ENCODE assay signal across 21 cellular contexts in genomic region chr1:76843821-76844448, GRCh38. TPM values are rescaled to one million over a fixed set of nuclear protein-coding genes. Genes with fewer than 3 reads are reported as not detected.
DNase-seq lines count a peak whose midpoint lies in the region; ATAC-seq and TF ChIP-seq lines count a peak whose summit lies in the region.
"Had no signal": no experiment of that assay in that cellular context is flagged by ENCODE, and none has a peak within 500 bp of the region (broad histone marks: within the 10 kb centered on the region; RNA-seq: fewer than 3 reads in every experiment).

No MANE protein-coding gene starts in this region.

- POLR2A ChIA-PET in activated CD8-positive, alpha-beta T cell treated with anti-CD3 and anti-CD28 coated beads, Interleukin-2, amount 10 ng/mL, durations not matched to agents 7 days and 5 days (lab: Charles Lee) = no interaction called here
- POLR2A ChIA-PET in activated CD8-positive, alpha-beta T cell treated with anti-CD3 and anti-CD28 coated beads for 36 hours (lab: Charles Lee) = no interaction called here

- no peaks in the 10 kb centered on the region for H3K9me3 Mint-ChIP-seq in activated CD8-positive, alpha-beta T cell treated with anti-CD3 and anti-CD28 coated beads, Interleukin-2, amount 10 ng/mL, durations not matched to agents 7 days and 5 days (ENCODE audit: insufficient read depth)
- H3K9me3 Mint-ChIP-seq in activated CD8-positive, alpha-beta T cell treated with anti-CD3 and anti-CD28 coated beads for 36 hours = no peaks in the 10 kb centered on the region
- H3K9me3 Mint-ChIP-seq: CD8-positive, alpha-beta T cell had no signal

- peaks cover 3% of the 10 kb centered on the region for H3K4me1 Mint-ChIP-seq in activated CD8-positive, alpha-beta T cell treated with anti-CD3 and anti-CD28 coated beads, Interleukin-2, amount 10 ng/mL, durations not matched to agents 7 days and 5 days (ENCODE audit: low read depth)
- peaks cover 6% of the 10 kb centered on the region for H3K4me1 Mint-ChIP-seq in activated CD8-positive, alpha-beta T cell treated with anti-CD3 and anti-CD28 coated beads for 36 hours (ENCODE audit: low read depth)
- H3K4me1 Mint-ChIP-seq: mesothelial cell of epicardium; stimulated activated memory B cell treated with anti-CD40 and anti-IgM and Interleukin-4, amounts not matched to agents 10 μg/mL and 1 μg/mL and 100 μg/mL, for 72 hours had no signal

- H3K27ac Mint-ChIP-seq in activated CD8-positive, alpha-beta T cell treated with anti-CD3 and anti-CD28 coated beads, Interleukin-2, amount 10 ng/mL, durations not matched to agents 7 days and 5 days = no peak overlapping the region
- H3K27ac Mint-ChIP-seq in activated CD8-positive, alpha-beta T cell treated with anti-CD3 and anti-CD28 coated beads for 36 hours = no peak overlapping the region
- H3K27ac Mint-ChIP-seq: CD8-positive, alpha-beta T cell; mesothelial cell of epicardium; stimulated activated memory B cell treated with anti-CD40 and anti-IgM and Interleukin-4, amounts not matched to agents 10 μg/mL and 1 μg/mL and 100 μg/mL, for 72 hours had no signal

- no peak for ATAC-seq in activated CD8-positive, alpha-beta T cell treated with anti-CD3 and anti-CD28 coated beads, Interleukin-2, amount 10 ng/mL, durations not matched to agents 7 days and 5 days
- no peak for ATAC-seq in activated CD8-positive, alpha-beta T cell treated with anti-CD3 and anti-CD28 coated beads for 36 hours
- peak; percentile 59 for ATAC-seq in GM21717 (IDR thresholded peaks at IDR 0.05; ENCODE audit: unreplicated experiment)
- no peak for ATAC-seq in Right ventricle myocardium inferior
- ATAC-seq: CD8-positive, alpha-beta T cell; foreskin keratinocyte; left colon; stimulated activated memory B cell treated with anti-CD40 and anti-IgM and Interleukin-4, amounts not matched to agents 10 μg/mL and 1 μg/mL and 100 μg/mL, for 72 hours had no signal

- intact Hi-C loops in activated CD8-positive, alpha-beta T cell treated with anti-CD3 and anti-CD28 coated beads for 36 hours (cut with micrococcal nuclease) = no loop called here
- intact Hi-C loops in Right ventricle myocardium inferior (cut with DNase I) = no loop called here

- no peak overlapping the region for H3K4me3 ChIP-seq in coronary artery

- H3K36me3 Mint-ChIP-seq in activated CD8-positive, alpha-beta T cell treated with anti-CD3 and anti-CD28 coated beads, Interleukin-2, amount 10 ng/mL, durations not matched to agents 7 days and 5 days (ENCODE audit: low read depth) = no peaks in the 10 kb centered on the region
- H3K36me3 Mint-ChIP-seq in activated CD8-positive, alpha-beta T cell treated with anti-CD3 and anti-CD28 coated beads for 36 hours (ENCODE audit: low read depth) = no peaks in the 10 kb centered on the region
- H3K36me3 Mint-ChIP-seq: CD8-positive, alpha-beta T cell; mesothelial cell of epicardium; stimulated activated memory B cell treated with anti-CD40 and anti-IgM and Interleukin-4, amounts not matched to agents 10 μg/mL and 1 μg/mL and 100 μg/mL, for 72 hours had no signal

- no peak for DNase-seq in activated CD8-positive, alpha-beta T cell treated with anti-CD3 and anti-CD28 coated beads, Interleukin-2, amount 10 ng/mL, durations not matched to agents 7 days and 5 days
- no peak for DNase-seq in activated CD8-positive, alpha-beta T cell treated with anti-CD3 and anti-CD28 coated beads for 36 hours
- DNase-seq in OCI-M1 (lab: John Stamatoyannopoulos, UW) (peak; percentile 70), fibroblast of peridontal ligament (ENCODE audit: extremely low read depth) (peak; percentile 14), LoVo (ENCODE audit: low spot score) (no peak), coronary artery (ENCODE audit: low spot score) (no peak), Right ventricle myocardium inferior (ENCODE audit: missing footprints) (no peak)
- DNase-seq: activated effector memory CD4-positive, alpha-beta T cell treated with Interleukin-2 at 50 U/mL for 16 hours; CD8-positive, alpha-beta T cell; EL; foreskin keratinocyte; Kasumi-1; left colon; NCI-H1436; stimulated activated CD4-positive, alpha-beta T cell treated with anti-CD3 and anti-CD28 coated beads, Interleukin-12 subunit alpha, Interleukin-12 subunit beta, amount 100 ng/mL, for 4 hours; trophoblast cell; WERI-Rb-1 had no signal

- TF ChIP-seq CTCF in activated CD8-positive, alpha-beta T cell treated with anti-CD3 and anti-CD28 coated beads for 36 hours (IDR thresholded peaks at IDR 0.05) = no peak
- TF ChIP-seq CTCF in coronary artery (IDR thresholded peaks at IDR 0.05) = no peak

- no peaks in the 10 kb centered on the region for H3K27me3 Mint-ChIP-seq in activated CD8-positive, alpha-beta T cell treated with anti-CD3 and anti-CD28 coated beads, Interleukin-2, amount 10 ng/mL, durations not matched to agents 7 days and 5 days (ENCODE audit: low read depth)
- no peaks in the 10 kb centered on the region for H3K27me3 Mint-ChIP-seq in activated CD8-positive, alpha-beta T cell treated with anti-CD3 and anti-CD28 coated beads for 36 hours
- H3K27me3 Mint-ChIP-seq: stimulated activated memory B cell treated with anti-CD40 and anti-IgM and Interleukin-4, amounts not matched to agents 10 μg/mL and 1 μg/mL and 100 μg/mL, for 72 hours had no signal

- no peak overlapping the region for H3K27ac ChIP-seq in coronary artery
- H3K27ac ChIP-seq: foreskin keratinocyte, WERI-Rb-1 had no signal

- peak overlapping the region; percentile 7 for H3K4me3 Mint-ChIP-seq in activated CD8-positive, alpha-beta T cell treated with anti-CD3 and anti-CD28 coated beads, Interleukin-2, amount 10 ng/mL, durations not matched to agents 7 days and 5 days
- no peak overlapping the region for H3K4me3 Mint-ChIP-seq in activated CD8-positive, alpha-beta T cell treated with anti-CD3 and anti-CD28 coated beads for 36 hours
- H3K4me3 Mint-ChIP-seq: CD8-positive, alpha-beta T cell; mesothelial cell of epicardium; stimulated activated memory B cell treated with anti-CD40 and anti-IgM and Interleukin-4, amounts not matched to agents 10 μg/mL and 1 μg/mL and 100 μg/mL, for 72 hours had no signal

- CTCF ChIA-PET in activated CD8-positive, alpha-beta T cell treated with anti-CD3 and anti-CD28 coated beads, Interleukin-2, amount 10 ng/mL, durations not matched to agents 7 days and 5 days (lab: Charles Lee) = no interaction called here
- CTCF ChIA-PET in activated CD8-positive, alpha-beta T cell treated with anti-CD3 and anti-CD28 coated beads for 36 hours (lab: Charles Lee) = interaction anchor here (0.7 kb wide), 1 partner anchor 39 kb away, joined by 3 read pairs; no protein-coding TSS in a partner anchor

RNA-seq across cellular contexts. Expression of gene ST6GALNAC5, which starts 23.3 kb away (rescaled TPM):
- total RNA-seq in activated CD8-positive, alpha-beta T cell treated with anti-CD3 and anti-CD28 coated beads, Interleukin-2, amount 10 ng/mL, durations not matched to agents 7 days and 5 days = not detected
- total RNA-seq in activated CD8-positive, alpha-beta T cell treated with anti-CD3 and anti-CD28 coated beads for 36 hours = not detected
- 0.46 TPM for total RNA-seq in Right ventricle myocardium inferior
- total RNA-seq: activated CD8-positive, alpha-beta memory T cell treated with anti-CD3 and anti-CD28 coated beads for 36 hours; CD8-positive, alpha-beta T cell had no signal

Comparison
In these comparisons a context has a peak if more than half of its experiments do, and no peak if none do; other contexts are left out.
1. DNase-seq: peak in OCI-M1 (single experiment) and fibroblast of peridontal ligament (single experiment); none in activated CD8-positive, alpha-beta T cell treated with anti-CD3 and anti-CD28 coated beads, Interleukin-2, amount 10 ng/mL, durations not matched to agents 7 days and 5 days (single experiment), activated CD8-positive, alpha-beta T cell treated with anti-CD3 and anti-CD28 coated beads for 36 hours (single experiment), LoVo (single experiment), coronary artery (single experiment) and Right ventricle myocardium inferior (single experiment).